Comparison of ENCODE assay signal across 18 cellular contexts in the genomic region with DNA sequence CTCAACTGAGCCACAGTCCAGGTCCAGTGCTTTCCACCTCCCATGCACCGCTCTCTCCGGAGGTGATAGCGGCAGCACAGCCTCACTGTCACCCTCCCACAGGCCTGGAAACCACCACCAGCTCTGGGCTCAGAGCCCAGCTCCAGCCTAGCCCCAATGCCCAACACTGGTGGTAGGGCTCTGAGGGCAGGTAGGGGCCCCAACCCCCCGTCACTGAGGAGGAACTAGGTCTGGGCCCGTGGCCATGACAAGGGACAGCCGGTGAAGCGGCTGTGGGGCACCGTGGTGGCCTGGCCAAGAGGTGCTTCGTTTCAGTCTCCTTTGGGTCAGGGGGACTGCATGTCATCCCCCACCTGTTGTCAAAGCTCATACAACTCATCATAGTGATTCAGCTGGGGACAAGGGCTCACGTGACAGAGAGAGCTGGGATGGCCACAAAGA. TPM values are rescaled to one million over a fixed set of nuclear protein-coding genes. Genes with fewer than 3 reads are reported as not detected.
DNase-seq lines count a peak whose midpoint lies in the region; ATAC-seq and TF ChIP-seq lines count a peak whose summit lies in the region.
"Had no signal": no experiment of that assay in that cellular context is flagged by ENCODE, and none has a peak within 500 bp of the region (broad histone marks: within the 10 kb centered on the region; RNA-seq: fewer than 3 reads in every experiment).

No MANE protein-coding gene starts in this region.

- H3K4me1 Mint-ChIP-seq in central memory CD8-positive, alpha-beta T cell = peaks cover 16% of the 10 kb centered on the region

- DNase-seq in central memory CD8-positive, alpha-beta T cell (ENCODE audit: low spot score in 2 of 2) = no peak
- DNase-seq in mesenteric fat pad (ENCODE audit: low spot score) (peak; percentile 68), gastrocnemius medialis (peak; percentile 35 to 71), posterior vena cava (ENCODE audit: low spot score) (no peak), coronary artery (ENCODE audit: low spot score) (no peak)
- DNase-seq: CD8-positive, alpha-beta memory T cell; DMS53; EL; MM.1S; NCI-H1092; NCI-H146; NCI-H2029 treated with DMSO at 0.1 percent for 48 hours; NCI-H2171; NCI-H526; PC-9; SIG-M5 had no signal

- H3K9me3 ChIP-seq in gastrocnemius medialis = no peaks in the 10 kb centered on the region
- H3K9me3 ChIP-seq: BLaER1 treated with 17β-estradiol and CSF1 and Interleukin-3, amounts not matched to agents 10 nM and 100 nM had no signal

- H3K27ac Mint-ChIP-seq in central memory CD8-positive, alpha-beta T cell (ENCODE audit: low read depth) = peak overlapping the region; percentile 13

- H3K36me3 Mint-ChIP-seq in central memory CD8-positive, alpha-beta T cell (ENCODE audit: insufficient read depth) = peaks cover 11% of the 10 kb centered on the region

- TF ChIP-seq CTCF in gastrocnemius medialis (IDR thresholded peaks at IDR 0.05 in 4 of 5, conservative IDR thresholded peaks at IDR 0.05 in 1 of 5) (no peak), coronary artery (IDR thresholded peaks at IDR 0.05) (no peak)

- H3K4me3 Mint-ChIP-seq in central memory CD8-positive, alpha-beta T cell = no peak overlapping the region

- no peak for ATAC-seq in central memory CD8-positive, alpha-beta T cell (replicated peaks; ENCODE audit: extremely low read depth, poor library complexity, severe bottlenecking)
- ATAC-seq in gastrocnemius medialis = peak; percentile 65 to 67

- H3K4me3 ChIP-seq in gastrocnemius medialis = peak overlapping the region in 1 of 4 donors; percentile 3
- no peak overlapping the region for H3K4me3 ChIP-seq in coronary artery
- H3K4me3 ChIP-seq: BLaER1 treated with 17β-estradiol and CSF1 and Interleukin-3, amounts not matched to agents 10 nM and 100 nM; PC-9 had no signal

- H3K27me3 Mint-ChIP-seq in central memory CD8-positive, alpha-beta T cell = no peaks in the 10 kb centered on the region
- H3K27me3 Mint-ChIP-seq: CD8-positive, alpha-beta memory T cell had no signal

- H3K27ac ChIP-seq in gastrocnemius medialis (peak overlapping the region; percentile 71 to 89 (median 86)), coronary artery (no peak overlapping the region)
- H3K27ac ChIP-seq: BLaER1 treated with 17β-estradiol and CSF1 and Interleukin-3, amounts not matched to agents 10 nM and 100 nM; PC-9; RWPE1 had no signal

- TF ChIP-seq POLR2A in gastrocnemius medialis (IDR thresholded peaks at IDR 0.05) = peak in 1 of 2 donors; percentile 18

- intact Hi-C loops in gastrocnemius medialis (cut with DNase I; ENCODE audit: low total_unique reads) (no loop called here), posterior vena cava (cut with DNase I) (no loop called here)

- H3K9me3 Mint-ChIP-seq in central memory CD8-positive, alpha-beta T cell = no peaks in the 10 kb centered on the region
- H3K9me3 Mint-ChIP-seq: CD8-positive, alpha-beta memory T cell had no signal

- H3K4me1 ChIP-seq in gastrocnemius medialis = peaks cover 11 to 25% of the 10 kb centered on the region in 2 donors

- no peaks in the 10 kb centered on the region for H3K27me3 ChIP-seq in gastrocnemius medialis
- H3K27me3 ChIP-seq: BLaER1 treated with 17β-estradiol and CSF1 and Interleukin-3, amounts not matched to agents 10 nM and 100 nM had no signal

- H3K36me3 ChIP-seq in gastrocnemius medialis = peaks cover 0 to 43% of the 10 kb centered on the region in 2 donors

- in situ Hi-C loops in gastrocnemius medialis (cut with MboI; ENCODE audit: low sequenced_read_pairs in 4 of 4) = no loop called here

RNA-seq across cellular contexts. Expression of gene TMEM214, which starts 5.5 kb away (rescaled TPM):
- total RNA-seq in mesenteric fat pad (148 TPM), gastrocnemius medialis (10 to 100 TPM; 20.0 to 37.7 (median 24.9) TPM), posterior vena cava (10 to 100 TPM; 68.0 to 69.8 TPM)

RNA-seq across cellular contexts. Expression of gene AGBL5, which starts 24.2 kb away (rescaled TPM):
- total RNA-seq in mesenteric fat pad (20.3 TPM), gastrocnemius medialis (1 to 10 TPM; 4.9 to 6.2 (median 5.7) TPM), posterior vena cava (10 to 100 TPM; 20.0 to 22.9 TPM)

RNA-seq across cellular contexts. Expression of gene OST4, which starts 44.2 kb away (rescaled TPM):
- total RNA-seq in mesenteric fat pad (275 TPM), gastrocnemius medialis (100 to 1,000 TPM; 191 to 283 (median 251) TPM), posterior vena cava (100 to 1,000 TPM; 222 to 314 TPM)

RNA-seq across cellular contexts. Expression of gene EMILIN1, which starts 51.2 kb away (rescaled TPM):
- total RNA-seq in mesenteric fat pad (77.4 TPM), gastrocnemius medialis (10 to 100 TPM in 2 of 4 donors, 1 to 10 TPM in 2; 6.8 to 18.2 (median 11.3) TPM), posterior vena cava (100 to 1,000 TPM; 178 to 323 TPM)

RNA-seq across cellular contexts. Expression of gene MAPRE3, which starts 56.8 kb away (rescaled TPM):
- total RNA-seq in mesenteric fat pad = 65.2 TPM
- total RNA-seq in gastrocnemius medialis = 10 to 100 TPM; 41.9 to 66.5 (median 53.9) TPM
- total RNA-seq in posterior vena cava = 10 to 100 TPM; 11.4 to 16.3 TPM

Comparison
In these comparisons a context has a peak if more than half of its experiments do, and no peak if none do; other contexts are left out.
1. DNase-seq: peak in mesenteric fat pad (single experiment) and gastrocnemius medialis (2 of 2); none in central memory CD8-positive, alpha-beta T cell (0 of 2), posterior vena cava (single experiment) and coronary artery (single experiment).
2. H3K27ac ChIP-seq: peak in gastrocnemius medialis (4 of 4); none in coronary artery (0 of 2).